Comparison of ENCODE assay signal across 8 cellular contexts in the genomic region with DNA sequence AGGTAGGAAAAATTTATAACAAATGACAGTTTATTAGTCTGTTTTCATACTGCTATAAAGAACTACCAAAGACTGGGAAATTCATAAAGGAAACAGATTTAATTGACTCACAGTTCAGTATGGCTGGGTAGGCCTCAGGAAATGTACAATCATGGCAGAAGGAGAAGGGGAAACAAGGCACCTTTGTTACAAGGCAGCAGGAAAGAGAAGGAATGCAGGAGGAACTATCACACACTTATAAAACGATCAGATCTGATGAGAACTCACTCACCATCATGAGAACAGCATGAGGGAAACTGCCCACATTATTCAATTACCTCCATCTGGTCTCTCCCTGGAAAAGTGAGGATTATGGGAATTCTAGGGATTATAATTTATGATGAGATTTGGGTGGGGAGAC.
"Had no signal": no experiment of that assay in that cellular context is flagged by ENCODE, and none has a peak within 500 bp of the region (broad histone marks: within the 10 kb centered on the region; RNA-seq: fewer than 3 reads in every experiment).

No MANE protein-coding gene starts in this region.

- H3K27ac Mint-ChIP-seq: GM23338, H9, IgD-negative memory B cell had no signal

- H3K4me1 Mint-ChIP-seq: IgD-negative memory B cell had no signal

- FAIRE-seq: H1, H54, HepG2 had no signal

- H3K4me3 Mint-ChIP-seq: GM23338, H9, IgD-negative memory B cell had no signal

- H3K36me3 Mint-ChIP-seq: IgD-negative memory B cell had no signal

- DNase-seq: H9, HCEC 1CT, KBM-7 had no signal

- ATAC-seq: GM23338, HepG2 had no signal
